In the genomic region with DNA sequence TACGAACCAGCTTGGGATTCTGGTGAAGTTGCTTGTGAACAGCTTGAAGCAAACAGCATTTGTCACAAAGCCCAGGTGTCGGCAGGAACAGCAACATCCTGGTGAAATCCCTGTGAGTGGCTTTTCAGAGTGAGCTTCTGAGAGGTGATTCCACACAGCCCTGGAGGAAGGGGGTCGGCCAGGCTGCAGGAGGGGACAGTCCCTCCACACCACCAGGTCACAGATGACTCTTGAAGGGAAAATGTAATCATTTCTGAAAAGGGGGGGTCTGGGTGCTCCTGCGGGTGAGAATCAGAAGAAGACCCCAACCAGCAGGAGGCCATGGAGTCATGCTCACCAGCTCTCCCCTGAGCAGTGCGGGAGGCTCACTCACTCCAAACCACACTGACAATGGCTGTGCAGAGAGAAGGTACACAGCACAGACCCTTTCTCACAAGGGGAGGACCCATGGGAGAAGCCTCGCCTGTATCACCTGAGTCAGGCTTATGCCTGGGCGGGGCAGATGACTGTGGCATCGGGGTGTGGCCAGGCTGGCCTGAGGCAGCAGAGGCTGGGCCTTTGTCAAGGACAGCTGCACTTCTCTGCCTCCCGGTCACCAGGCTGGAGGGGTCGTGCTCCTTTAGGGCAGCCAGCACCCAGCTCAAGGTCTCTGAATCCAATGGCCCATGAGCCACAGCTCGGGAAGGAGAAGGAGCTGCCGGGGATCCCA, we compare ENCODE assay signal across 18 cellular contexts. TPM values are rescaled to one million over a fixed set of nuclear protein-coding genes. Genes with fewer than 3 reads are reported as not detected.
DNase-seq lines count a peak whose midpoint lies in the region; ATAC-seq and TF ChIP-seq lines count a peak whose summit lies in the region.
"Had no signal": no experiment of that assay in that cellular context is flagged by ENCODE, and none has a peak within 500 bp of the region (broad histone marks: within the 10 kb centered on the region; RNA-seq: fewer than 3 reads in every experiment).

No MANE protein-coding gene starts in this region.

- no peak for TF ChIP-seq CTCF in colonic mucosa (IDR thresholded peaks at IDR 0.05)

- no peak overlapping the region for H3K4me3 ChIP-seq in colonic mucosa
- H3K4me3 ChIP-seq: HAP-1, psoas muscle, tibial artery had no signal

- no peak overlapping the region for H3K9ac ChIP-seq in colonic mucosa (ENCODE audit: low read depth in 2 of 2, low read length in 2 of 2)

- no peak overlapping the region for H3K27ac ChIP-seq in colonic mucosa
- H3K27ac ChIP-seq: brain microvascular endothelial cell, psoas muscle, tibial artery had no signal

- no peaks in the 10 kb centered on the region for H3K9me3 Mint-ChIP-seq in activated T-cell treated with anti-CD3 and anti-CD28 coated beads, Interleukin-2, amount 50 U/mL, for 24 hours
- H3K9me3 Mint-ChIP-seq in stimulated activated naive CD8-positive, alpha-beta T cell treated with anti-CD3 and anti-CD28 coated beads, Interleukin-15, amount 100 ng/mL, for 72 hours = no peaks in the 10 kb centered on the region
- H3K9me3 Mint-ChIP-seq: activated CD4-positive, alpha-beta memory T cell treated with anti-CD3 and anti-CD28 coated beads, Interleukin-2, amount 10 ng/mL, durations not matched to agents 7 days and 5 days had no signal

- H3K36me3 ChIP-seq in colonic mucosa = peaks cover 5% of the 10 kb centered on the region
- H3K36me3 ChIP-seq: brain microvascular endothelial cell had no signal

- H3K27ac Mint-ChIP-seq in activated T-cell treated with anti-CD3 and anti-CD28 coated beads, Interleukin-2, amount 50 U/mL, for 24 hours = peak overlapping the region; percentile 18
- peak overlapping the region in 1 of 2 donors; percentile 19 for H3K27ac Mint-ChIP-seq in stimulated activated naive CD8-positive, alpha-beta T cell treated with anti-CD3 and anti-CD28 coated beads, Interleukin-15, amount 100 ng/mL, for 72 hours
- H3K27ac Mint-ChIP-seq: activated CD4-positive, alpha-beta memory T cell treated with anti-CD3 and anti-CD28 coated beads, Interleukin-2, amount 10 ng/mL, durations not matched to agents 7 days and 5 days had no signal

- intact Hi-C loops in colonic mucosa (cut with DNase I) = no loop called here

- no peak overlapping the region for H3K4me3 Mint-ChIP-seq in activated T-cell treated with anti-CD3 and anti-CD28 coated beads, Interleukin-2, amount 50 U/mL, for 24 hours
- H3K4me3 Mint-ChIP-seq in stimulated activated naive CD8-positive, alpha-beta T cell treated with anti-CD3 and anti-CD28 coated beads, Interleukin-15, amount 100 ng/mL, for 72 hours = no peak overlapping the region
- H3K4me3 Mint-ChIP-seq: activated CD4-positive, alpha-beta memory T cell treated with anti-CD3 and anti-CD28 coated beads, Interleukin-2, amount 10 ng/mL, durations not matched to agents 7 days and 5 days had no signal

- H3K36me3 Mint-ChIP-seq in activated T-cell treated with anti-CD3 and anti-CD28 coated beads, Interleukin-2, amount 50 U/mL, for 24 hours (ENCODE audit: low read depth) = peaks cover 32% of the 10 kb centered on the region

- H3K4me1 Mint-ChIP-seq in activated T-cell treated with anti-CD3 and anti-CD28 coated beads, Interleukin-2, amount 50 U/mL, for 24 hours (ENCODE audit: low read depth) = peaks cover 10% of the 10 kb centered on the region
- peaks cover 11% of the 10 kb centered on the region for H3K4me1 Mint-ChIP-seq in stimulated activated naive CD8-positive, alpha-beta T cell treated with anti-CD3 and anti-CD28 coated beads, Interleukin-15, amount 100 ng/mL, for 72 hours

- no peaks in the 10 kb centered on the region for H3K27me3 ChIP-seq in colonic mucosa
- H3K27me3 ChIP-seq: brain microvascular endothelial cell, tibial artery had no signal

- H3K9me3 ChIP-seq in colonic mucosa = no peaks in the 10 kb centered on the region
- H3K9me3 ChIP-seq: HAP-1, psoas muscle, tibial artery had no signal

- peak; percentile 64 for ATAC-seq in stimulated activated naive CD8-positive, alpha-beta T cell treated with anti-CD3 and anti-CD28 coated beads, Interleukin-15, amount 100 ng/mL, for 72 hours
- ATAC-seq: psoas muscle had no signal

- H3K4me1 ChIP-seq in colonic mucosa = no peaks in the 10 kb centered on the region
- H3K4me1 ChIP-seq: HAP-1, psoas muscle, tibial artery had no signal

- no peaks in the 10 kb centered on the region for H3K27me3 Mint-ChIP-seq in activated T-cell treated with anti-CD3 and anti-CD28 coated beads, Interleukin-2, amount 50 U/mL, for 24 hours
- no peaks in the 10 kb centered on the region for H3K27me3 Mint-ChIP-seq in stimulated activated naive CD8-positive, alpha-beta T cell treated with anti-CD3 and anti-CD28 coated beads, Interleukin-15, amount 100 ng/mL, for 72 hours
- H3K27me3 Mint-ChIP-seq: activated CD4-positive, alpha-beta memory T cell treated with anti-CD3 and anti-CD28 coated beads, Interleukin-2, amount 10 ng/mL, durations not matched to agents 7 days and 5 days had no signal

- no peak for DNase-seq in activated T-cell treated with anti-CD3 and anti-CD28 coated beads, Interleukin-2, amount 50 U/mL, for 24 hours
- DNase-seq in activated T-cell treated with anti-CD3 and anti-CD28 coated beads, Interleukin-2, amount 50 U/mL, for 1 hour = no peak
- DNase-seq in NCI-H2171 (lab: John Stamatoyannopoulos, UW) = peak; percentile 16
- DNase-seq in colonic mucosa = peak; percentile 30
- peak in 1 of 2 donors; percentile 16 for DNase-seq in stimulated activated naive CD8-positive, alpha-beta T cell treated with anti-CD3 and anti-CD28 coated beads, Interleukin-15, amount 100 ng/mL, for 72 hours
- DNase-seq in 8988T = no peak
- no peak for DNase-seq in GDM1 (lab: John Stamatoyannopoulos, UW)
- no peak for DNase-seq in NCI-H2029 (lab: John Stamatoyannopoulos, UW)
- DNase-seq: activated CD4-positive, alpha-beta memory T cell treated with anti-CD3 and anti-CD28 coated beads, Interleukin-2, amount 10 ng/mL, durations not matched to agents 7 days and 5 days; activated naive CD4-positive, alpha-beta T cell; brain microvascular endothelial cell; effector CD4-positive, alpha-beta T cell; foreskin melanocyte; islet precursor cell; stimulated activated CD4-positive, alpha-beta T cell treated with anti-CD3 and anti-CD28 coated beads, Interleukin-15, amount 100 ng/mL, for 24 hours; tibial artery had no signal

RNA-seq across cellular contexts. Expression of gene CHGA, which starts 14.4 kb away (rescaled TPM):
- 100 to 1,000 TPM; 137 to 326 TPM for total RNA-seq in colonic mucosa
- total RNA-seq: activated CD4-positive, alpha-beta memory T cell treated with anti-CD3 and anti-CD28 coated beads, Interleukin-2, amount 10 ng/mL, durations not matched to agents 7 days and 5 days had no signal

Comparison
In these comparisons a context has a peak if more than half of its experiments do, and no peak if none do; other contexts are left out.
1. DNase-seq: peak in NCI-H2171 (single experiment) and colonic mucosa (single experiment); none in activated T-cell treated with anti-CD3 and anti-CD28 coated beads, Interleukin-2, amount 50 U/mL, for 24 hours (single experiment), activated T-cell treated with anti-CD3 and anti-CD28 coated beads, Interleukin-2, amount 50 U/mL, for 1 hour (single experiment), 8988T (single experiment), GDM1 (single experiment) and NCI-H2029 (single experiment).